In genomic region chr2:43224131-43224570, GRCh38 we compare ENCODE assay signal across 8 cellular contexts.
DNase-seq lines count a peak whose midpoint lies in the region.

No MANE protein-coding gene starts in this region.

- H3K27me3 ChIP-seq in mucosa of stomach (ENCODE audit: control insufficient read depth, insufficient read depth, low read length), result no peaks in the 10 kb centered on the region

- H3K9me3 ChIP-seq in ES-I3 (ENCODE audit: control insufficient read depth, insufficient read depth, low read length) (no peaks in the 10 kb centered on the region), mucosa of stomach (ENCODE audit: control insufficient read depth, low read length) (no peaks in the 10 kb centered on the region)

- DNase-seq in NCI-H82 (lab: John Stamatoyannopoulos, UW) (peak; percentile 85), epithelial cell of prostate (ENCODE audit: low read depth, low spot score) (no peak), iPS-NIHi7 (ENCODE audit: extremely low spot score) (no peak), NCI-H2227 (lab: John Stamatoyannopoulos, UW; ENCODE audit: unreplicated experiment) (no peak)
- peak; percentile 84 for DNase-seq in activated CD8-positive, alpha-beta memory T cell treated with anti-CD3 and anti-CD28 coated beads, Interleukin-2, amount 50 U/mL, for 48 hours
- peak; percentile 56 to 60 for DNase-seq in stimulated activated CD8-positive, alpha-beta memory T cell treated with anti-CD3 and anti-CD28 coated beads, Interleukin-7, amount 100 ng/mL, for 4 hours (ENCODE audit: low read depth in 2 of 2)

- H3K36me3 ChIP-seq in ES-I3 (ENCODE audit: insufficient read depth, low read length), result peaks cover 7% of the 10 kb centered on the region
- H3K36me3 ChIP-seq in mucosa of stomach (ENCODE audit: control insufficient read depth, insufficient read depth, low read length), result peaks cover 10% of the 10 kb centered on the region

- H3K9ac ChIP-seq in ES-I3 (ENCODE audit: low read depth, low read length), result peak overlapping the region; percentile 89
- H3K9ac ChIP-seq in mucosa of stomach (ENCODE audit: low read length), result peak overlapping the region; percentile 88

- H3K4me1 ChIP-seq in ES-I3 (ENCODE audit: insufficient read depth, low read length), result peaks cover 32% of the 10 kb centered on the region
- peaks cover 32% of the 10 kb centered on the region for H3K4me1 ChIP-seq in mucosa of stomach (ENCODE audit: control insufficient read depth, insufficient read depth, low read length)

- H3K27ac ChIP-seq in epithelial cell of prostate, result peak overlapping the region; percentile 98

- peak overlapping the region; percentile 83 for H3K4me3 ChIP-seq in mucosa of stomach (ENCODE audit: low read length)

Comparison
In these comparisons a context has a peak if more than half of its experiments do, and no peak if none do; other contexts are left out.
1. DNase-seq: peak in NCI-H82 (single experiment), activated CD8-positive, alpha-beta memory T cell treated with anti-CD3 and anti-CD28 coated beads, Interleukin-2, amount 50 U/mL, for 48 hours (single experiment) and stimulated activated CD8-positive, alpha-beta memory T cell treated with anti-CD3 and anti-CD28 coated beads, Interleukin-7, amount 100 ng/mL, for 4 hours (2 of 2); none in epithelial cell of prostate (single experiment), iPS-NIHi7 (single experiment) and NCI-H2227 (single experiment).